ENCODE assay signal across 13 cellular contexts in genomic region chr1:3219005-3219724, GRCh38.
DNase-seq lines count a peak whose midpoint lies in the region; ATAC-seq and TF ChIP-seq lines count a peak whose summit lies in the region.
"Had no signal": no experiment of that assay in that cellular context is flagged by ENCODE, and none has a peak within 500 bp of the region (broad histone marks: within the 10 kb centered on the region; RNA-seq: fewer than 3 reads in every experiment).

No MANE protein-coding gene starts in this region.

- no peaks in the 10 kb centered on the region for H3K4me1 ChIP-seq in fibroblast of lung (ENCODE audit: control insufficient read depth, extremely low read depth, insufficient read depth, low read length)
- peaks cover 5 to 42% (median 22%) of the 10 kb centered on the region in 4 donors for H3K4me1 ChIP-seq in transverse colon

- H3K27ac ChIP-seq in fibroblast of lung (ENCODE audit: insufficient read depth, low read length) (no peak overlapping the region), transverse colon (peak overlapping the region in 2 of 4 donors; percentile 17 to 34)
- H3K27ac ChIP-seq: skin epidermis, vagina had no signal

- no peaks in the 10 kb centered on the region for H3K27me3 ChIP-seq in fibroblast of lung (ENCODE audit: control insufficient read depth, insufficient read depth, low read length)
- H3K27me3 ChIP-seq in transverse colon: no peaks in the 10 kb centered on the region
- H3K27me3 ChIP-seq: vagina had no signal

- TF ChIP-seq POLR2A in transverse colon (IDR thresholded peaks at IDR 0.05): no peak
- TF ChIP-seq POLR2A in GM18505 (IDR thresholded peaks at IDR 0.05; ENCODE audit: borderline replicate concordance, extremely low read depth, insufficient read depth, insufficient read length): no peak

- TF ChIP-seq CTCF in fibroblast of lung (conservative IDR thresholded peaks at IDR 0.05 in 1 of 2, IDR thresholded peaks at IDR 0.05 in 1 of 2; ENCODE audit: low read depth in 1 of 2, low read length in 2 of 2) (no peak), transverse colon (IDR thresholded peaks at IDR 0.05) (no peak)

- no peaks in the 10 kb centered on the region for H3K36me3 ChIP-seq in fibroblast of lung (ENCODE audit: control insufficient read depth, insufficient read depth, low read length)
- no peaks in the 10 kb centered on the region for H3K36me3 ChIP-seq in transverse colon
- H3K36me3 ChIP-seq: vagina had no signal

- no peak overlapping the region for H3K9ac ChIP-seq in fibroblast of lung (ENCODE audit: insufficient read depth, low read length)

- DNase-seq in NCI-H2171 treated with DMSO at 0.1 percent for 48 hours (lab: John Stamatoyannopoulos, UW): peak; percentile 9
- no peak for DNase-seq in NCI-H2171 (lab: John Stamatoyannopoulos, UW)
- peak; percentile 1 to 86 for DNase-seq in fibroblast of lung (ENCODE audit: low read depth in 2 of 2)
- DNase-seq in midbrain (lab: John Stamatoyannopoulos, UW): peak; percentile 93
- DNase-seq in transverse colon: peak; percentile 36
- DNase-seq in NCI-H2029 (lab: John Stamatoyannopoulos, UW): no peak
- DNase-seq: activated CD4-positive, alpha-beta T cell treated with anti-CD3 and anti-CD28 coated beads for 36 hours; effector memory CD8-positive, alpha-beta T cell; NCI-H2081 had no signal

- H4K20me1 ChIP-seq in fibroblast of lung (ENCODE audit: control insufficient read depth, extremely low read depth, insufficient read depth, low read length): no peaks in the 10 kb centered on the region

- ATAC-seq in GM18505 (IDR thresholded peaks at IDR 0.05; ENCODE audit: unreplicated experiment) (no peak), GM21619 (IDR thresholded peaks at IDR 0.05; ENCODE audit: unreplicated experiment) (no peak)
- ATAC-seq: activated CD4-positive, alpha-beta T cell treated with anti-CD3 and anti-CD28 coated beads for 36 hours; effector memory CD8-positive, alpha-beta T cell had no signal

- TF ChIP-seq EP300 in transverse colon (IDR thresholded peaks at IDR 0.05; ENCODE audit: low read depth): no peak

- 40 to 49% methylated on average over 5 to 31 of the region's 32 CpGs for WGBS in transverse colon (ENCODE audit: low coverage in 1 of 2), 2 donors

- in situ Hi-C loops in transverse colon (cut with MboI; ENCODE audit: low pct_ligation_motif_present in 1 of 4, low pct_unique_long_range_greater_than_20kb in 1 of 4, low sequenced_read_pairs in 3 of 4): no loop called here

- intact Hi-C loops in transverse colon (cut with DNase I; ENCODE audit: low total_unique reads): no loop called here

- H3K9me3 ChIP-seq in fibroblast of lung (ENCODE audit: control insufficient read depth, insufficient read depth, low read depth, low read length): no peaks in the 10 kb centered on the region
- no peaks in the 10 kb centered on the region for H3K9me3 ChIP-seq in transverse colon
- H3K9me3 ChIP-seq: vagina had no signal

- H3K79me2 ChIP-seq in fibroblast of lung (ENCODE audit: control insufficient read depth, insufficient read depth, low read length): no peaks in the 10 kb centered on the region

- H2AFZ ChIP-seq in fibroblast of lung (ENCODE audit: low read length): no peak overlapping the region

- no peak overlapping the region for H3K4me2 ChIP-seq in fibroblast of lung (ENCODE audit: extremely low read depth, insufficient read depth, low read length)

- H3K4me3 ChIP-seq in fibroblast of lung (replicated peaks in 1 of 4; ENCODE audit: control extremely low read depth in 1 of 4, insufficient read depth in 1 of 4, low read depth in 3 of 4, low read length in 4 of 4): no peak overlapping the region
- no peak overlapping the region for H3K4me3 ChIP-seq in transverse colon
- H3K4me3 ChIP-seq: skin epidermis, vagina had no signal

Comparison
In these comparisons a context has a peak if more than half of its experiments do, and no peak if none do; other contexts are left out.
1. DNase-seq: peak in NCI-H2171 treated with DMSO at 0.1 percent for 48 hours (single experiment), fibroblast of lung (2 of 2), midbrain (single experiment) and transverse colon (single experiment); none in NCI-H2171 (single experiment) and NCI-H2029 (single experiment).